1 cellular context compared by ENCODE assay signal in the genomic region with DNA sequence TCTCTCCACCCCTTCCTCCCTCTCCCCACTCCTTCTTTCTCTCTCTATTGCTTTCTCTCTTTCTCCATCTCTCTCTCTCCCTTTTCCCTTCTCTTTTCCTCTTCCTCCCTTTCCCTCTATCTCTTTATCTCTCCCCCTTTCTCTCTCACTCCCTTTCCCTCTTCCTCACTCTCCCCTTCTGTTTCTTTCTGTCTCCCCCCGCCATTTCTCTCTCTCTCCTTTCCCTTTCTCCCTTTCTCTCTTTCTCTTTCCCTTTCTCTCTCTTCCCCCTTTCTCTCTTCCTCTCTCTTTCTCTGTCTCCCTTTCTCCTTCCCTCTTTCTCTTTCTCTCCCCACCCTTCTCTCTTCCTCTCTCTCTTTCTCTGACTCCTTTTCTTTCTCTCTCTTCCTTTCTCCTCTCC.
TF ChIP-seq lines count a peak whose summit lies in the region.

No MANE protein-coding gene starts in this region.

TF ChIP-seq in GM23338, 12 proteins besides CTCF, POLR2A, EP300 and RAD21 (continued from another document):
- TF ChIP-seq, protein P1, sequence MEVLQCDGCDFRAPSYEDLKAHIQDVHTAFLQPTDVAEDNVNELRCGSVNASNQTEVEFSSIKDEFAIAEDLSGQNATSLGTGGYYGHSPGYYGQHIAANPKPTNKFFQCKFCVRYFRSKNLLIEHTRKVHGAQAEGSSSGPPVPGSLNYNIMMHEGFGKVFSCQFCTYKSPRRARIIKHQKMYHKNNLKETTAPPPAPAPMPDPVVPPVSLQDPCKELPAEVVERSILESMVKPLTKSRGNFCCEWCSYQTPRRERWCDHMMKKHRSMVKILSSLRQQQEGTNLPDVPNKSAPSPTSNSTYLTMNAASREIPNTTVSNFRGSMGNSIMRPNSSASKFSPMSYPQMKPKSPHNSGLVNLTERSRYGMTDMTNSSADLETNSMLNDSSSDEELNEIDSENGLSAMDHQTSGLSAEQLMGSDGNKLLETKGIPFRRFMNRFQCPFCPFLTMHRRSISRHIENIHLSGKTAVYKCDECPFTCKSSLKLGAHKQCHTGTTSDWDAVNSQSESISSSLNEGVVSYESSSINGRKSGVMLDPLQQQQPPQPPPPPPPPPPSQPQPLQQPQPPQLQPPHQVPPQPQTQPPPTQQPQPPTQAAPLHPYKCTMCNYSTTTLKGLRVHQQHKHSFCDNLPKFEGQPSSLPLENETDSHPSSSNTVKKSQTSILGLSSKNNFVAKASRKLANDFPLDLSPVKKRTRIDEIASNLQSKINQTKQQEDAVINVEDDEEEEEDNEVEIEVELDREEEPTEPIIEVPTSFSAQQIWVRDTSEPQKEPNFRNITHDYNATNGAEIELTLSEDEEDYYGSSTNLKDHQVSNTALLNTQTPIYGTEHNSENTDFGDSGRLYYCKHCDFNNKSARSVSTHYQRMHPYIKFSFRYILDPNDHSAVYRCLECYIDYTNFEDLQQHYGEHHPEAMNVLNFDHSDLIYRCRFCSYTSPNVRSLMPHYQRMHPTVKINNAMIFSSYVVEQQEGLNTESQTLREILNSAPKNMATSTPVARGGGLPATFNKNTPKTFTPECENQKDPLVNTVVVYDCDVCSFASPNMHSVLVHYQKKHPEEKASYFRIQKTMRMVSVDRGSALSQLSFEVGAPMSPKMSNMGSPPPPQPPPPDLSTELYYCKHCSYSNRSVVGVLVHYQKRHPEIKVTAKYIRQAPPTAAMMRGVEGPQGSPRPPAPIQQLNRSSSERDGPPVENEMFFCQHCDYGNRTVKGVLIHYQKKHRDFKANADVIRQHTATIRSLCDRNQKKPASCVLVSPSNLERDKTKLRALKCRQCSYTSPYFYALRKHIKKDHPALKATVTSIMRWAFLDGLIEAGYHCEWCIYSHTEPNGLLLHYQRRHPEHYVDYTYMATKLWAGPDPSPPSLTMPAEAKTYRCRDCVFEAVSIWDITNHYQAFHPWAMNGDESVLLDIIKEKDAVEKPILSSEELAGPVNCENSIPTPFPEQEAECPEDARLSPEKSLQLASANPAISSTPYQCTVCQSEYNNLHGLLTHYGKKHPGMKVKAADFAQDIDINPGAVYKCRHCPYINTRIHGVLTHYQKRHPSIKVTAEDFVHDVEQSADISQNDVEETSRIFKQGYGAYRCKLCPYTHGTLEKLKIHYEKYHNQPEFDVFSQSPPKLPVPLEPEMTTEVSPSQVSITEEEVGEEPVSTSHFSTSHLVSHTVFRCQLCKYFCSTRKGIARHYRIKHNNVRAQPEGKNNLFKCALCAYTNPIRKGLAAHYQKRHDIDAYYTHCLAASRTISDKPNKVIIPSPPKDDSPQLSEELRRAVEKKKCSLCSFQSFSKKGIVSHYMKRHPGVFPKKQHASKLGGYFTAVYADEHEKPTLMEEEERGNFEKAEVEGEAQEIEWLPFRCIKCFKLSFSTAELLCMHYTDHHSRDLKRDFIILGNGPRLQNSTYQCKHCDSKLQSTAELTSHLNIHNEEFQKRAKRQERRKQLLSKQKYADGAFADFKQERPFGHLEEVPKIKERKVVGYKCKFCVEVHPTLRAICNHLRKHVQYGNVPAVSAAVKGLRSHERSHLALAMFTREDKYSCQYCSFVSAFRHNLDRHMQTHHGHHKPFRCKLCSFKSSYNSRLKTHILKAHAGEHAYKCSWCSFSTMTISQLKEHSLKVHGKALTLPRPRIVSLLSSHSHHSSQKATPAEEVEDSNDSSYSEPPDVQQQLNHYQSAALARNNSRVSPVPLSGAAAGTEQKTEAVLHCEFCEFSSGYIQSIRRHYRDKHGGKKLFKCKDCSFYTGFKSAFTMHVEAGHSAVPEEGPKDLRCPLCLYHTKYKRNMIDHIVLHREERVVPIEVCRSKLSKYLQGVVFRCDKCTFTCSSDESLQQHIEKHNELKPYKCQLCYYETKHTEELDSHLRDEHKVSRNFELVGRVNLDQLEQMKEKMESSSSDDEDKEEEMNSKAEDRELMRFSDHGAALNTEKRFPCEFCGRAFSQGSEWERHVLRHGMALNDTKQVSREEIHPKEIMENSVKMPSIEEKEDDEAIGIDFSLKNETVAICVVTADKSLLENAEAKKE (CRISPR knock-in tag; IDR thresholded peaks at IDR 0.05), result no peak
- TF ChIP-seq POLR2AphosphoS5 (IDR thresholded peaks at IDR 0.05; ENCODE audit: low read depth) (no peak), EZH2phosphoT487 (IDR thresholded peaks at IDR 0.05; ENCODE audit: unreplicated experiment) (no peak), ZNF331 (CRISPR knock-in tag; IDR thresholded peaks at IDR 0.05; ENCODE audit: low read depth) (no peak)
